ENCODE assay signal across 18 cellular contexts in genomic region chr10:69807122-69807521, GRCh38. TPM values are rescaled to one million over a fixed set of nuclear protein-coding genes. Genes with fewer than 3 reads are reported as not detected.
A peak's percentile ranks its signal among the peaks of the same experiment; 100 is the strongest.
DNase-seq lines count a peak whose midpoint lies in the region; ATAC-seq and TF ChIP-seq lines count a peak whose summit lies in the region.
"Had no signal": no experiment of that assay in that cellular context is flagged by ENCODE, and none has a peak within 500 bp of the region (broad histone marks: within the 10 kb centered on the region; RNA-seq: fewer than 3 reads in every experiment).

No MANE protein-coding gene starts in this region.

- H3K4me1 Mint-ChIP-seq in progenitor cell of endocrine pancreas (ENCODE audit: low read depth) = peaks cover under 1% of the 10 kb centered on the region
- H3K4me1 Mint-ChIP-seq: naive B cell had no signal

- TF ChIP-seq CTCF in PC-3 (conservative IDR thresholded peaks at IDR 0.05; ENCODE audit: low read depth, low read length) = no peak
- no peak for TF ChIP-seq CTCF in cardiac fibroblast (IDR thresholded peaks at IDR 0.05; ENCODE audit: low read depth, low read length)
- no peak for TF ChIP-seq CTCF in progenitor cell of endocrine pancreas (IDR thresholded peaks at IDR 0.05; ENCODE audit: unreplicated experiment)

- H3K4me2 ChIP-seq in PC-3 (ENCODE audit: low read length) (peak overlapping the region; percentile 82), neuronal stem cell (ENCODE audit: insufficient read depth, low read length, poor library complexity, severe bottlenecking) (no peak overlapping the region)

- no peak overlapping the region for H3K4me3 Mint-ChIP-seq in progenitor cell of endocrine pancreas (ENCODE audit: low read depth)
- H3K4me3 Mint-ChIP-seq: activated naive CD4-positive, alpha-beta T cell treated with anti-CD3 and anti-CD28 coated beads, Interleukin-2, amount 10 ng/mL, durations not matched to agents 7 days and 5 days; CD8-positive, alpha-beta T cell; naive B cell; stimulated activated naive CD8-positive, alpha-beta T cell treated with anti-CD3 and anti-CD28 coated beads, Interleukin-15, amount 100 ng/mL, for 72 hours had no signal

- H4K20me1 ChIP-seq in PC-3 (ENCODE audit: low read length) = peaks cover 65% of the 10 kb centered on the region

- H3K79me1 ChIP-seq in neuronal stem cell (ENCODE audit: low read depth, low read length) = no peaks in the 10 kb centered on the region

- no peaks in the 10 kb centered on the region for H3K9me3 ChIP-seq in PC-3 (ENCODE audit: low read length)
- H3K9me3 ChIP-seq in neuronal stem cell (replicated peaks in 1 of 2; ENCODE audit: control insufficient read depth in 2 of 2, insufficient read depth in 1 of 2, low read depth in 1 of 2, low read length in 2 of 2) = no peaks in the 10 kb centered on the region
- H3K9me3 ChIP-seq: gastroesophageal sphincter had no signal

- H3K4me3 ChIP-seq in PC-3 (ENCODE audit: low read length) (peak overlapping the region; percentile 22), cardiac fibroblast (replicated peaks in 1 of 2; ENCODE audit: low read depth in 2 of 2, low read length in 2 of 2) (no peak overlapping the region), neuronal stem cell (ENCODE audit: low read length in 2 of 2) (no peak overlapping the region)
- H3K4me3 ChIP-seq: gastroesophageal sphincter had no signal

- H3K4me1 ChIP-seq in PC-3 (ENCODE audit: insufficient read depth, low read length) (peaks cover 43% of the 10 kb centered on the region), neuronal stem cell (ENCODE audit: control insufficient read depth in 2 of 2, insufficient read depth in 1 of 2, low read depth in 1 of 2, low read length in 2 of 2) (peaks cover 22 to 23% of the 10 kb centered on the region in 2 donors)

- intact Hi-C loops in PC-3 (cut with micrococcal nuclease) = loop anchor here (1.0 kb wide), 1 partner anchor 57 kb away; no protein-coding TSS in a partner anchor

- no peak overlapping the region for H4K91ac ChIP-seq in neuronal stem cell (ENCODE audit: low read depth, low read length, poor library complexity)

- ATAC-seq in PC-3 = peak; percentile 30
- no peak for ATAC-seq in HG02588 (IDR thresholded peaks at IDR 0.05; ENCODE audit: unreplicated experiment)
- ATAC-seq: CD8-positive, alpha-beta T cell; gastroesophageal sphincter; right cardiac atrium; stimulated activated naive CD8-positive, alpha-beta T cell treated with anti-CD3 and anti-CD28 coated beads, Interleukin-15, amount 100 ng/mL, for 72 hours had no signal

- no peak overlapping the region for H2AK5ac ChIP-seq in neuronal stem cell (ENCODE audit: low read depth, low read length)

- no peak overlapping the region for H4K8ac ChIP-seq in neuronal stem cell (ENCODE audit: low read depth, low read length)

- no peak overlapping the region for H3K18ac ChIP-seq in neuronal stem cell (ENCODE audit: low read length)

- H3K14ac ChIP-seq in neuronal stem cell (ENCODE audit: low read length) = no peak overlapping the region

- WGBS in neuronal stem cell (ENCODE audit: extremely low coverage in 2 of 2, insufficient read length in 2 of 2, insufficient replicate concordance in 1 of 2), 2 donors = no CpG with 5 or more reads among the region's 2 CpGs

- H3K79me2 ChIP-seq in PC-3 (ENCODE audit: low read length) = peaks cover 100% of the 10 kb centered on the region

- no TSS peak for BruUV-seq in PC-3 (replicated peaks; lab: Mats Ljungman, UMichigan)

- H3K9ac ChIP-seq in PC-3 (ENCODE audit: low read length) (no peak overlapping the region), neuronal stem cell (ENCODE audit: low read depth, low read length, poor library complexity) (no peak overlapping the region)

- H3K4ac ChIP-seq in neuronal stem cell (ENCODE audit: low read length) = no peak overlapping the region

- H3K27me3 ChIP-seq in PC-3 (ENCODE audit: low read length) (no peaks in the 10 kb centered on the region), neuronal stem cell (ENCODE audit: control insufficient read depth in 3 of 3, insufficient read depth in 3 of 3, low read depth in 1 of 3, low read length in 3 of 3) (peaks cover 0 to 24% (median 12%) of the 10 kb centered on the region in 3 experiments)

- H2BK120ac ChIP-seq in neuronal stem cell (ENCODE audit: low read depth, low read length) = no peak overlapping the region

- H2AFZ ChIP-seq in PC-3 (ENCODE audit: low read length) (no peak overlapping the region), neuronal stem cell (ENCODE audit: low read length) (no peak overlapping the region)

- H3K9me3 Mint-ChIP-seq in progenitor cell of endocrine pancreas (ENCODE audit: low read depth) = no peaks in the 10 kb centered on the region
- H3K9me3 Mint-ChIP-seq: activated naive CD4-positive, alpha-beta T cell treated with anti-CD3 and anti-CD28 coated beads, Interleukin-2, amount 10 ng/mL, durations not matched to agents 7 days and 5 days; CD8-positive, alpha-beta T cell; naive B cell; stimulated activated naive CD8-positive, alpha-beta T cell treated with anti-CD3 and anti-CD28 coated beads, Interleukin-15, amount 100 ng/mL, for 72 hours had no signal

- H3K23ac ChIP-seq in neuronal stem cell (ENCODE audit: low read depth, low read length, poor library complexity) = no peak overlapping the region

- peaks cover 61% of the 10 kb centered on the region for H3K27me3 Mint-ChIP-seq in progenitor cell of endocrine pancreas

- H3K27ac ChIP-seq in PC-3 (ENCODE audit: low read length) (peak overlapping the region; percentile 21; the same call in 1 of the 2 replicates), neuronal stem cell (replicated peaks; ENCODE audit: low read length) (no peak overlapping the region)
- H3K27ac ChIP-seq: gastroesophageal sphincter had no signal

- no peak overlapping the region for H3K27ac Mint-ChIP-seq in progenitor cell of endocrine pancreas
- H3K27ac Mint-ChIP-seq: activated naive CD4-positive, alpha-beta T cell treated with anti-CD3 and anti-CD28 coated beads, Interleukin-2, amount 10 ng/mL, durations not matched to agents 7 days and 5 days; CD8-positive, alpha-beta T cell; stimulated activated naive CD8-positive, alpha-beta T cell treated with anti-CD3 and anti-CD28 coated beads, Interleukin-15, amount 100 ng/mL, for 72 hours had no signal

- CTCF ChIA-PET in PC-3 (lab: Charles Lee) = interaction anchor here (1.6 kb wide), 1 partner anchor 107 kb away, joined by 4 read pairs; no protein-coding TSS in a partner anchor

- H2BK15ac ChIP-seq in neuronal stem cell (ENCODE audit: low read length) = no peak overlapping the region

- DNase-seq in CD1c-positive myeloid dendritic cell (ENCODE audit: extremely low spot score) = peak; percentile 29
- DNase-seq in PC-3 = peak; percentile 97
- DNase-seq in cardiac fibroblast (ENCODE audit: low read depth in 2 of 2) = peak; percentile 65 to 85
- DNase-seq in kidney tubule cell (ENCODE audit: low spot score) = peak; percentile 96
- DNase-seq in neuronal stem cell (ENCODE audit: low spot score) = no peak
- DNase-seq in progenitor cell of endocrine pancreas (ENCODE audit: low spot score, unreplicated experiment) = no peak
- no peak for DNase-seq in DMS79 (lab: John Stamatoyannopoulos, UW)
- DNase-seq: activated naive CD4-positive, alpha-beta T cell treated with anti-CD3 and anti-CD28 coated beads, Interleukin-2, amount 10 ng/mL, durations not matched to agents 7 days and 5 days; CD8-positive, alpha-beta T cell; islet precursor cell; KG1; naive B cell; NCI-H524 treated with DMSO at 0.1 percent for 48 hours; right cardiac atrium; SHP77 treated with DMSO at 0.1 percent for 48 hours; stimulated activated naive CD8-positive, alpha-beta T cell treated with anti-CD3 and anti-CD28 coated beads, Interleukin-15, amount 100 ng/mL, for 72 hours had no signal

- peaks cover 27% of the 10 kb centered on the region for H3K36me3 ChIP-seq in PC-3 (ENCODE audit: low read depth, low read length)
- H3K36me3 ChIP-seq in neuronal stem cell (replicated peaks in 1 of 2; ENCODE audit: control insufficient read depth in 2 of 2, insufficient read depth in 2 of 2, low read length in 2 of 2) = no peaks in the 10 kb centered on the region
- H3K36me3 ChIP-seq: gastroesophageal sphincter had no signal

- no peaks in the 10 kb centered on the region for H3K9me2 ChIP-seq in PC-3 (replicated peaks; ENCODE audit: low read length)

- no peak overlapping the region for H2BK12ac ChIP-seq in neuronal stem cell (ENCODE audit: low read length)

- no peaks in the 10 kb centered on the region for H3F3A ChIP-seq in PC-3 (ENCODE audit: low read length, unreplicated experiment)

- POLR2A ChIA-PET in PC-3 (lab: Charles Lee; ENCODE audit: unreplicated experiment) = interaction anchor here (0.9 kb wide), 1 partner anchor 20 kb away, joined by 3 read pairs; no protein-coding TSS in a partner anchor

- H3K36me3 Mint-ChIP-seq in progenitor cell of endocrine pancreas (ENCODE audit: insufficient read depth) = no peaks in the 10 kb centered on the region
- H3K36me3 Mint-ChIP-seq: activated naive CD4-positive, alpha-beta T cell treated with anti-CD3 and anti-CD28 coated beads, Interleukin-2, amount 10 ng/mL, durations not matched to agents 7 days and 5 days; CD8-positive, alpha-beta T cell; naive B cell had no signal

- H2BK5ac ChIP-seq in neuronal stem cell (ENCODE audit: low read length) = no peak overlapping the region

RNA-seq across cellular contexts. Expression of gene COL13A1, which starts 5.4 kb away (rescaled TPM):
- total RNA-seq in PC-3 (2014; rRNA removed) (201 and 299 TPM in 2 replicates), progenitor cell of endocrine pancreas (0.43 and 0.47 TPM in 2 replicates)
- polyA plus RNA-seq in neuronal stem cell (2013, experiment 1 of 2) = 4.7 TPM
- 5.0 TPM for polyA plus RNA-seq in neuronal stem cell (2013, experiment 2 of 2)
- total RNA-seq: CD8-positive, alpha-beta T cell had no signal

Comparison
In these comparisons a context has a peak if more than half of its experiments do, and no peak if none do; other contexts are left out.
1. DNase-seq: peak in CD1c-positive myeloid dendritic cell (single experiment), PC-3 (single experiment), cardiac fibroblast (2 of 2) and kidney tubule cell (single experiment); none in neuronal stem cell (single experiment), progenitor cell of endocrine pancreas (single experiment) and DMS79 (single experiment).
2. RNA of gene COL13A1, which starts 5.4 kb away (total RNA-seq): 201 to 299 TPM in PC-3; 0.43 to 0.47 TPM in progenitor cell of endocrine pancreas; every median in the first group is over 100 times any median in the second.